ENCODE assay signal across 13 cellular contexts in genomic region chr1:94757931-94758330, GRCh38.
DNase-seq lines count a peak whose midpoint lies in the region; ATAC-seq and TF ChIP-seq lines count a peak whose summit lies in the region.
"Had no signal": no experiment of that assay in that cellular context is flagged by ENCODE, and none has a peak within 500 bp of the region (broad histone marks: within the 10 kb centered on the region; RNA-seq: fewer than 3 reads in every experiment).

No MANE protein-coding gene starts in this region.

- DNase-seq in GM23338 (ENCODE audit: low spot score) (no peak), ascending aorta (ENCODE audit: low spot score in 2 of 2) (peak in 1 of 2 donors; percentile 69), left cardiac atrium (peak; percentile 48), trophoblast cell (no peak), omental fat pad (ENCODE audit: low spot score) (no peak), vagina (ENCODE audit: extremely low spot score in 2 of 2) (no peak)
- DNase-seq in effector CD4-positive, alpha-beta T cell = no peak
- DNase-seq: activated naive CD8-positive, alpha-beta T cell treated with anti-CD3 and anti-CD28 coated beads, Interleukin-2, amount 10 ng/mL, durations not matched to agents 7 days and 5 days; NCI-H1694 treated with DMSO at 0.1 percent for 48 hours; PC-9 had no signal

- whole genome bisulfite sequencing in trophoblast cell (ENCODE audit: extremely low coverage, insufficient coverage, insufficient read length) = no CpG with 5 or more reads among the region's 7 CpGs

- H3K4ac ChIP-seq in trophoblast cell (ENCODE audit: low read depth, low read length) = no peak overlapping the region

- no peak overlapping the region for H4K12ac ChIP-seq in trophoblast cell (ENCODE audit: low read depth, low read length)

- H3K4me3 Mint-ChIP-seq in GM23338 = no peak overlapping the region
- H3K4me3 Mint-ChIP-seq: activated naive CD8-positive, alpha-beta T cell treated with anti-CD3 and anti-CD28 coated beads, Interleukin-2, amount 10 ng/mL, durations not matched to agents 7 days and 5 days had no signal

- H2BK12ac ChIP-seq in trophoblast cell (ENCODE audit: low read length) = no peak overlapping the region

- TF ChIP-seq POLR2A in vagina (IDR thresholded peaks at IDR 0.05) = no peak

- no peak overlapping the region for H2AK5ac ChIP-seq in trophoblast cell (ENCODE audit: low read length)

- no peak overlapping the region for H2BK120ac ChIP-seq in trophoblast cell (ENCODE audit: insufficient read depth, low read length, poor library complexity)

- no peaks in the 10 kb centered on the region for H3K36me3 ChIP-seq in GM23338 (ENCODE audit: insufficient read depth)
- no peaks in the 10 kb centered on the region for H3K36me3 ChIP-seq in ascending aorta
- no peaks in the 10 kb centered on the region for H3K36me3 ChIP-seq in trophoblast cell (ENCODE audit: control insufficient read depth in 1 of 2, insufficient read depth in 2 of 2, low read length in 2 of 2)
- no peaks in the 10 kb centered on the region for H3K36me3 ChIP-seq in vagina
- H3K36me3 ChIP-seq: tibial nerve had no signal

- H3K4me2 ChIP-seq in GM23338 (no peak overlapping the region), trophoblast cell (ENCODE audit: low read length) (no peak overlapping the region)
- H3K4me2 ChIP-seq: PC-9 had no signal

- H2AFZ ChIP-seq in GM23338 (no peak overlapping the region), trophoblast cell (ENCODE audit: insufficient read depth, low read length, poor library complexity) (no peak overlapping the region)
- H2AFZ ChIP-seq: PC-9 had no signal

- H3K27ac Mint-ChIP-seq in GM23338 = no peak overlapping the region
- H3K27ac Mint-ChIP-seq: activated naive CD8-positive, alpha-beta T cell treated with anti-CD3 and anti-CD28 coated beads, Interleukin-2, amount 10 ng/mL, durations not matched to agents 7 days and 5 days had no signal

- intact Hi-C loops in ascending aorta (cut with DNase I) = no loop called here
- intact Hi-C loops in left cardiac atrium (cut with DNase I) = no loop called here
- intact Hi-C loops in vagina (cut with DNase I) = no loop called here

- H4K20me1 ChIP-seq in GM23338 (replicated peaks; ENCODE audit: insufficient read depth) = no peaks in the 10 kb centered on the region

- H3K27ac ChIP-seq in GM23338 (ENCODE audit: low read depth) = no peak overlapping the region
- peak overlapping the region; percentile 53 to 54 for H3K27ac ChIP-seq in ascending aorta
- H3K27ac ChIP-seq in trophoblast cell (ENCODE audit: low read depth, low read length) = no peak overlapping the region
- no peak overlapping the region for H3K27ac ChIP-seq in vagina
- H3K27ac ChIP-seq: PC-9 had no signal

- H3K9me3 ChIP-seq in ascending aorta (no peaks in the 10 kb centered on the region), trophoblast cell (ENCODE audit: insufficient read depth, low read depth, low read length) (no peaks in the 10 kb centered on the region), vagina (no peaks in the 10 kb centered on the region)
- H3K9me3 ChIP-seq: tibial nerve had no signal

- no peak overlapping the region for H3K14ac ChIP-seq in trophoblast cell (ENCODE audit: low read length)

- no peak overlapping the region for H3K9ac ChIP-seq in trophoblast cell (ENCODE audit: low read length)

- H3K79me1 ChIP-seq in trophoblast cell (ENCODE audit: low read length) = no peaks in the 10 kb centered on the region

- no peaks in the 10 kb centered on the region for H3K79me2 ChIP-seq in GM23338 (replicated peaks; ENCODE audit: insufficient read depth)
- no peaks in the 10 kb centered on the region for H3K79me2 ChIP-seq in trophoblast cell (ENCODE audit: control insufficient read depth, insufficient read depth, low read length, poor library complexity)

- H3K27me3 Mint-ChIP-seq in GM23338 (ENCODE audit: insufficient read depth, low read depth, poor library complexity) = no peaks in the 10 kb centered on the region

- H3K36me3 Mint-ChIP-seq in GM23338 (ENCODE audit: low read depth) = no peaks in the 10 kb centered on the region
- H3K36me3 Mint-ChIP-seq: activated naive CD8-positive, alpha-beta T cell treated with anti-CD3 and anti-CD28 coated beads, Interleukin-2, amount 10 ng/mL, durations not matched to agents 7 days and 5 days had no signal

- no peaks in the 10 kb centered on the region for H3F3A ChIP-seq in GM23338 (replicated peaks; ENCODE audit: low read depth)

- no peak overlapping the region for H3K23ac ChIP-seq in trophoblast cell (ENCODE audit: low read length)

- H4K8ac ChIP-seq in trophoblast cell (ENCODE audit: low read depth, low read length) = no peak overlapping the region

- ATAC-seq in GM23338 = peak; percentile 34; the same call in 2 of the 3 replicates
- ATAC-seq in left cardiac atrium = peak; percentile 72 to 80
- ATAC-seq in omental fat pad (ENCODE audit: low FRiP score) = no peak
- ATAC-seq in HG03135 (IDR thresholded peaks at IDR 0.05; ENCODE audit: unreplicated experiment) = no peak
- ATAC-seq: left lobe of liver had no signal

- TF ChIP-seq CTCF in GM23338 (conservative IDR thresholded peaks at IDR 0.05; ENCODE audit: low read depth in 2 of 2) (no peak), ascending aorta (IDR thresholded peaks at IDR 0.05) (no peak), omental fat pad (IDR thresholded peaks at IDR 0.05) (no peak), vagina (IDR thresholded peaks at IDR 0.05) (no peak)

- peak overlapping the region; percentile 25 for H3K18ac ChIP-seq in trophoblast cell (ENCODE audit: low read length)

- H2BK5ac ChIP-seq in trophoblast cell (ENCODE audit: low read depth, low read length, poor library complexity) = no peak overlapping the region

- no peaks in the 10 kb centered on the region for H3K9me3 Mint-ChIP-seq in GM23338

- no peaks in the 10 kb centered on the region for H3K9me2 ChIP-seq in GM23338 (ENCODE audit: insufficient read depth)

- peaks cover 12% of the 10 kb centered on the region for H3K4me1 Mint-ChIP-seq in GM23338

- H4K91ac ChIP-seq in trophoblast cell (ENCODE audit: low read depth, low read length) = no peak overlapping the region

- H3K4me1 ChIP-seq in GM23338 (ENCODE audit: insufficient read depth) (peaks cover 15% of the 10 kb centered on the region), ascending aorta (peaks cover 0 to 12% of the 10 kb centered on the region in 2 donors), trophoblast cell (ENCODE audit: control insufficient read depth in 1 of 2, insufficient read depth in 2 of 2, low read length in 2 of 2) (peaks cover 7 to 14% of the 10 kb centered on the region in 2 experiments), vagina (peaks cover 19% of the 10 kb centered on the region)

- H3K27me3 ChIP-seq in GM23338 (ENCODE audit: insufficient read depth) (no peaks in the 10 kb centered on the region), ascending aorta (no peaks in the 10 kb centered on the region), trophoblast cell (ENCODE audit: insufficient read depth, low read length) (no peaks in the 10 kb centered on the region), vagina (no peaks in the 10 kb centered on the region)
- H3K27me3 ChIP-seq: tibial nerve had no signal

- H3K4me3 ChIP-seq in GM23338 (no peak overlapping the region), ascending aorta (no peak overlapping the region), trophoblast cell (ENCODE audit: low read depth, low read length) (no peak overlapping the region), vagina (no peak overlapping the region)
- H3K4me3 ChIP-seq: PC-9, tibial nerve had no signal

TF ChIP-seq in GM23338, 12 proteins besides CTCF, POLR2A, EP300 and RAD21:
- TF ChIP-seq STAT1 (IDR thresholded peaks at IDR 0.05; ENCODE audit: unreplicated experiment) (no peak), NANOG (IDR thresholded peaks at IDR 0.05; ENCODE audit: borderline replicate concordance) (no peak), CREB1 (CRISPR knock-in tag; IDR thresholded peaks at IDR 0.05; ENCODE audit: low read depth) (no peak)

Comparison
In these comparisons a context has a peak if more than half of its experiments do, and no peak if none do; other contexts are left out.
1. ATAC-seq: peak in GM23338 (single experiment) and left cardiac atrium (2 of 2); none in omental fat pad (single experiment) and HG03135 (single experiment).
2. H3K27ac ChIP-seq: peak in ascending aorta (2 of 2); none in GM23338 (single experiment), trophoblast cell (single experiment) and vagina (single experiment).